Comparison of ENCODE assay signal across 24 cellular contexts in the genomic region with DNA sequence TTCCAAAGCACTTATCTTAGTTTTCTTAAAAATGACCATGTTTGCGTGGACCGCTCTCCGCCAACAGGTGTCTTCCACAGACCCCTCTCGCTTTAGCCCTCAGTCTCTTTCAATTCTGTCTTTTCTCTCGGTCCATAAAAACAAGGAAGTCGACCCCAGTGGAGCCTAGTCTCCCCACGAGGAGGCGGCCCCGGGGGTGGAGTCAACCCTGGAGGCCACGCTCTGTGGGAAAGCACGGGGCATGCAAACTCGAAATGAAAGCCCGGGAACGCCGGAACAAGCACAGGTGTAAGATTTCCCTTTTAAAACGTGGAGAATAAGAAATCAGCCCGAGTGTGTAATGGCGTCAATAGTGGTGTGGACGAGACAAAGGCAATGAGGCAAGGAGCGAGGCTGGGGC.
"Had no signal": no experiment of that assay in that cellular context is flagged by ENCODE, and none has a peak within 500 bp of the region (broad histone marks: within the 10 kb centered on the region; RNA-seq: fewer than 3 reads in every experiment).

No MANE protein-coding gene starts in this region.

- H3K9me3 ChIP-seq: adrenal gland, left ventricle myocardium inferior, thyroid gland had no signal

- H3K4me1 ChIP-seq: adrenal gland, foreskin keratinocyte, left ventricle myocardium inferior, thyroid gland had no signal

- DNase-seq: activated CD4-positive, alpha-beta T cell treated with anti-CD3 and anti-CD28 coated beads, Interleukin-2, amount 50 U/mL, for 4 hours; activated CD4-positive, CD25-positive, alpha-beta regulatory T cell treated with anti-CD3 and anti-CD28 coated beads, Interleukin-2, amount 50 U/mL, for 72 hours; activated gamma-delta T cell; activated T-cell treated with anti-CD3 and anti-CD28 coated beads, Interleukin-2, amount 50 U/mL, for 72 hours; adrenal gland; dermis blood vessel endothelial cell; effector memory CD8-positive, alpha-beta T cell; foreskin keratinocyte; hypothalamus; kidney glomerular epithelial cell; left ventricle myocardium inferior; mammary epithelial cell; midbrain; nucleus accumbens; retina; stimulated activated CD4-positive, alpha-beta T cell treated with anti-CD3 and anti-CD28 coated beads, Interleukin-12 subunit alpha, Interleukin-12 subunit beta, amount 100 ng/mL, for 4 hours; stimulated activated CD4-positive, alpha-beta T cell treated with anti-CD3 and anti-CD28 coated beads, Interleukin-1b, Interleukin-23, amount 100 ng/mL, for 48 hours; stimulated activated naive CD4-positive, alpha-beta T cell treated with Interleukin-2 at 50 U/mL for 16 hours; T-helper 1 cell; T-helper 9 cell; thyroid gland had no signal

- H3K27ac Mint-ChIP-seq: activated naive CD4-positive, alpha-beta T cell treated with anti-CD3 and anti-CD28 coated beads, Interleukin-2, amount 50 U/mL, for 24 hours; activated T-cell treated with anti-CD3 and anti-CD28 coated beads, Interleukin-2, amount 50 U/mL, for 72 hours; effector memory CD8-positive, alpha-beta T cell; nephron had no signal

- ATAC-seq: activated T-cell treated with anti-CD3 and anti-CD28 coated beads, Interleukin-2, amount 50 U/mL, for 72 hours; effector memory CD8-positive, alpha-beta T cell; foreskin keratinocyte had no signal

- H3K4me1 Mint-ChIP-seq: activated naive CD4-positive, alpha-beta T cell treated with anti-CD3 and anti-CD28 coated beads, Interleukin-2, amount 50 U/mL, for 24 hours had no signal

- H3K27ac ChIP-seq: adrenal gland, cardiac muscle cell, foreskin keratinocyte, left ventricle myocardium inferior, thyroid gland had no signal

- H3K9me3 Mint-ChIP-seq: activated naive CD4-positive, alpha-beta T cell treated with anti-CD3 and anti-CD28 coated beads, Interleukin-2, amount 50 U/mL, for 24 hours; activated T-cell treated with anti-CD3 and anti-CD28 coated beads, Interleukin-2, amount 50 U/mL, for 72 hours; effector memory CD8-positive, alpha-beta T cell; nephron had no signal

- H3K4me3 ChIP-seq: adrenal gland, cardiac muscle cell, left ventricle myocardium inferior, thyroid gland had no signal

- H3K27me3 ChIP-seq: adrenal gland, cardiac muscle cell, thyroid gland had no signal

- H3K4me3 Mint-ChIP-seq: activated naive CD4-positive, alpha-beta T cell treated with anti-CD3 and anti-CD28 coated beads, Interleukin-2, amount 50 U/mL, for 24 hours; activated T-cell treated with anti-CD3 and anti-CD28 coated beads, Interleukin-2, amount 50 U/mL, for 72 hours; effector memory CD8-positive, alpha-beta T cell; nephron had no signal

- H3K36me3 Mint-ChIP-seq: activated naive CD4-positive, alpha-beta T cell treated with anti-CD3 and anti-CD28 coated beads, Interleukin-2, amount 50 U/mL, for 24 hours had no signal

- H3K36me3 ChIP-seq: adrenal gland, cardiac muscle cell, left ventricle myocardium inferior, thyroid gland had no signal
